9 cellular contexts compared by ENCODE assay signal in genomic region chr21:34795152-34796141, GRCh38.
DNase-seq lines count a peak whose midpoint lies in the region; FAIRE-seq and TF ChIP-seq lines count a peak whose summit lies in the region.
"Had no signal": no experiment of that assay in that cellular context is flagged by ENCODE, and none has a peak within 500 bp of the region (broad histone marks: within the 10 kb centered on the region; RNA-seq: fewer than 3 reads in every experiment).

No MANE protein-coding gene starts in this region.

- CTCF ChIA-PET in Calu3 (lab: Charles Lee) = no interaction called here

- H2AK5ac ChIP-seq in trophoblast cell (ENCODE audit: low read length) = peak overlapping the region; percentile 35

- H3K27ac ChIP-seq in trophoblast cell (ENCODE audit: low read depth, low read length) = peak overlapping the region; percentile 77

- BruUV-seq in Calu3 (replicated peaks; lab: Mats Ljungman, UMichigan) = no TSS peak

- TF ChIP-seq CTCF in Calu3 (IDR thresholded peaks at IDR 0.05; ENCODE audit: unreplicated experiment) = no peak
- no peak for TF ChIP-seq CTCF in D721Med (IDR thresholded peaks at IDR 0.05; ENCODE audit: insufficient read depth, missing control alignments)

- no peaks in the 10 kb centered on the region for H3K79me2 ChIP-seq in trophoblast cell (ENCODE audit: control insufficient read depth, insufficient read depth, low read length, poor library complexity)

- peak overlapping the region; percentile 43 for H3K14ac ChIP-seq in trophoblast cell (ENCODE audit: low read length)

- H3K18ac ChIP-seq in trophoblast cell (ENCODE audit: low read length) = peak overlapping the region; percentile 40

- peak overlapping the region; percentile 50 for H2BK5ac ChIP-seq in trophoblast cell (ENCODE audit: low read depth, low read length, poor library complexity)

- H3K4me2 ChIP-seq in trophoblast cell (ENCODE audit: low read length) = no peak overlapping the region

- H3K4ac ChIP-seq in trophoblast cell (ENCODE audit: low read depth, low read length) = peak overlapping the region; percentile 25

- peaks cover 57% of the 10 kb centered on the region for H3K4me1 Mint-ChIP-seq in Calu3 (ENCODE audit: low read depth, unreplicated experiment)

- no peak overlapping the region for H3K4me3 Mint-ChIP-seq in Calu3 (ENCODE audit: low read depth, unreplicated experiment)

- no peaks in the 10 kb centered on the region for H3K9me3 Mint-ChIP-seq in Calu3 (ENCODE audit: low read depth, unreplicated experiment)

- intact Hi-C loops in Calu3 (cut with micrococcal nuclease; ENCODE audit: unreplicated experiment) = loop anchor here (10.0 kb wide), 1 partner anchor 101 kb away; no protein-coding TSS in a partner anchor

- H4K12ac ChIP-seq in trophoblast cell (ENCODE audit: low read depth, low read length) = no peak overlapping the region

- H3K36me3 ChIP-seq in trophoblast cell (ENCODE audit: control insufficient read depth in 1 of 2, insufficient read depth in 2 of 2, low read length in 2 of 2) = peaks cover 18 to 29% of the 10 kb centered on the region in 2 experiments

- H4K91ac ChIP-seq in trophoblast cell (ENCODE audit: low read depth, low read length) = peak overlapping the region; percentile 67

- no CpG with 5 or more reads among the region's 12 CpGs for WGBS in trophoblast cell (ENCODE audit: extremely low coverage, insufficient coverage, insufficient read length)

- peaks cover 16 to 22% of the 10 kb centered on the region in 2 experiments for H3K4me1 ChIP-seq in trophoblast cell (ENCODE audit: control insufficient read depth in 1 of 2, insufficient read depth in 2 of 2, low read length in 2 of 2)

- H3K79me1 ChIP-seq in trophoblast cell (ENCODE audit: low read length) = peaks cover 14% of the 10 kb centered on the region

- H3K23ac ChIP-seq in trophoblast cell (ENCODE audit: low read length) = no peak overlapping the region

- H3K27ac Mint-ChIP-seq in Calu3 (ENCODE audit: unreplicated experiment) = peak overlapping the region; percentile 61

- H3K4me3 ChIP-seq in trophoblast cell (ENCODE audit: low read depth, low read length) = no peak overlapping the region

- peaks cover 2% of the 10 kb centered on the region for H3K9me3 ChIP-seq in trophoblast cell (ENCODE audit: insufficient read depth, low read depth, low read length)

- H3K27me3 ChIP-seq in trophoblast cell (ENCODE audit: insufficient read depth, low read length) = no peaks in the 10 kb centered on the region

- peak overlapping the region; percentile 34 for H2BK120ac ChIP-seq in trophoblast cell (ENCODE audit: insufficient read depth, low read length, poor library complexity)

- peak overlapping the region; percentile 1 for H2AFZ ChIP-seq in trophoblast cell (ENCODE audit: insufficient read depth, low read length, poor library complexity)

- H3K36me3 Mint-ChIP-seq in Calu3 (ENCODE audit: insufficient read depth, unreplicated experiment) = peaks cover 42% of the 10 kb centered on the region

- peak overlapping the region; percentile 27 for H4K8ac ChIP-seq in trophoblast cell (ENCODE audit: low read depth, low read length)

- no peak overlapping the region for H3K9ac ChIP-seq in trophoblast cell (ENCODE audit: low read length)

- FAIRE-seq in D721Med (lab: Jason Lieb, UNC) = no peak

- H2BK12ac ChIP-seq in trophoblast cell (ENCODE audit: low read length) = peak overlapping the region; percentile 72

- DNase-seq in Calu3 (no peak), NCI-H774 (lab: John Stamatoyannopoulos, UW) (peak; percentile 10), fibroblast of gingiva (ENCODE audit: low read depth) (peak; percentile 88), trophoblast cell (peak; percentile 56 to 66), anterior cingulate cortex (lab: John Stamatoyannopoulos, UW) (no peak), MV-4-11 (lab: John Stamatoyannopoulos, UW) (no peak), NCI-H1417 treated with DMSO at 0.1 percent for 48 hours (lab: John Stamatoyannopoulos, UW) (no peak), D721Med (ENCODE audit: insufficient read length, low spot score) (no peak)
- DNase-seq: hippocampal formation had no signal

- no peaks in the 10 kb centered on the region for H3K27me3 Mint-ChIP-seq in Calu3 (ENCODE audit: unreplicated experiment)

Comparison
In these comparisons a context has a peak if more than half of its experiments do, and no peak if none do; other contexts are left out.
1. DNase-seq: peak in NCI-H774 (single experiment), fibroblast of gingiva (single experiment) and trophoblast cell (2 of 2); none in Calu3 (single experiment), anterior cingulate cortex (0 of 58), MV-4-11 (single experiment), NCI-H1417 treated with DMSO at 0.1 percent for 48 hours (single experiment) and D721Med (single experiment).